26 cellular contexts compared by ENCODE assay signal in the genomic region with DNA sequence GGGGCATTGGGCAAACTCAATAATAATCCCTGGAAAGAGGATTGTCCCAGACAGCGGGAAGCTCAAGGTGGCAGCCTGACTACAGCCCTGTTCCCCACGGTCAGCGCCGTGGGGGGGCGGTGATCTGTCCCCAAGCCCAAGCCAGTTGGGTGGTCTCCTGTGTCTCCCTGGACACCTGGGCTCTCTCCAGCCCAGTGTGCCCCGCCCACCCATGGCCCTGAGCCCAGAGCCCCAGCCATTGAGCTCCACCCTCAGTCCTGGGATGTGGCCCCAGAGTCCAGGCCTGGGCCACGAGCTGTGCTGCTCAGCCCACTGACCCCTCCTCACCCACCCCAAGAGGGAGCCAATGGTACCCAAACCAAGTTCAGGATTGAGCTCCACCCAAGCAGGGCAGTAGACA. TPM values are rescaled to one million over a fixed set of nuclear protein-coding genes. Genes with fewer than 3 reads are reported as not detected.
DNase-seq lines count a peak whose midpoint lies in the region; ATAC-seq, FAIRE-seq and TF ChIP-seq lines count a peak whose summit lies in the region.
"Had no signal": no experiment of that assay in that cellular context is flagged by ENCODE, and none has a peak within 500 bp of the region (broad histone marks: within the 10 kb centered on the region; RNA-seq: fewer than 3 reads in every experiment).

No MANE protein-coding gene starts in this region.

- no peaks in the 10 kb centered on the region for H3K27me3 Mint-ChIP-seq in mesothelial cell of epicardium (ENCODE audit: low read depth)
- no peaks in the 10 kb centered on the region for H3K27me3 Mint-ChIP-seq in stimulated activated naive B cell treated with anti-CD40 and anti-IgM and Interleukin-4, amounts not matched to agents 10 μg/mL and 1 μg/mL and 100 μg/mL, for 72 hours
- H3K27me3 Mint-ChIP-seq: CD4-positive, CD25-positive, alpha-beta regulatory T cell; IgD-negative memory B cell; naive thymus-derived CD8-positive, alpha-beta T cell had no signal

- CTCF ChIA-PET in K562 (lab: Yijun Ruan, JAX; ENCODE audit: low intra/inter-chr PET ratio), result no interaction called here

- TF ChIP-seq CTCF in K562 (IDR thresholded peaks at IDR 0.05 in 2 of 3, conservative IDR thresholded peaks at IDR 0.05 in 1 of 3; ENCODE audit: insufficient read depth in 2 of 3, low read depth in 1 of 3, low read length in 3 of 3) (no peak), foreskin fibroblast (IDR thresholded peaks at IDR 0.05; ENCODE audit: low read depth, low read length) (no peak), mesothelial cell of epicardium (IDR thresholded peaks at IDR 0.05; ENCODE audit: unreplicated experiment) (no peak)

- no peak for DNase-seq in K562 (ENCODE audit: extremely low read depth in 1 of 4, low spot score in 3 of 4)
- no peak for DNase-seq in foreskin fibroblast
- no peak for DNase-seq in mesothelial cell of epicardium (ENCODE audit: low spot score in 2 of 2, unreplicated experiment in 2 of 2)
- no peak for DNase-seq in stimulated activated naive B cell treated with anti-CD40 and anti-IgM and Interleukin-4, amounts not matched to agents 10 μg/mL and 1 μg/mL and 100 μg/mL, for 72 hours
- no peak for DNase-seq in DMS153 treated with DMSO at 0.1 percent for 48 hours (lab: John Stamatoyannopoulos, UW; ENCODE audit: unreplicated experiment)
- DNase-seq in CD1c-positive myeloid dendritic cell (ENCODE audit: extremely low spot score), result no peak
- no peak for DNase-seq in HuH-7.5 (ENCODE audit: low spot score)
- no peak for DNase-seq in NCI-H2227 treated with DMSO at 0.1 percent for 48 hours (lab: John Stamatoyannopoulos, UW)
- DNase-seq: activated CD4-positive, alpha-beta T cell treated with anti-CD3 and anti-CD28 coated beads, Interleukin-2, amount 50 U/mL, for 48 hours; activated naive CD4-positive, alpha-beta T cell treated with anti-CD3 and anti-CD28 coated beads for 36 hours; CD4-positive, CD25-positive, alpha-beta regulatory T cell; effector CD8-positive, alpha-beta T cell; H7; left colon; naive thymus-derived CD8-positive, alpha-beta T cell; NCI-H1092 treated with DMSO at 0.1 percent for 48 hours; NCI-H1930; NCI-H748 treated with DMSO at 0.1 percent for 48 hours had no signal

- H3K27me3 ChIP-seq in K562 (ENCODE audit: control insufficient read depth in 2 of 2, insufficient read depth in 2 of 2, low read length in 2 of 2), result no peaks in the 10 kb centered on the region

- H3K79me2 ChIP-seq in K562 (ENCODE audit: control insufficient read depth, insufficient read depth, low read length), result no peaks in the 10 kb centered on the region

- no peak overlapping the region for H2AFZ ChIP-seq in K562 (ENCODE audit: low read depth, low read length)

- in situ Hi-C loops in K562 (cut with MboI), result no loop called here

- H3K4me2 ChIP-seq in K562 (ENCODE audit: insufficient read depth, low read length), result no peak overlapping the region

- H3K27ac ChIP-seq in K562 (ENCODE audit: extremely low read depth, low read depth, low read length), result no peak overlapping the region
- H3K27ac ChIP-seq: epithelial cell of prostate, SK-N-MC had no signal

- H3K4me3 ChIP-seq in K562 (no peak overlapping the region), foreskin fibroblast (ENCODE audit: low read depth in 1 of 2, low read length in 2 of 2) (peak overlapping the region; percentile 30 to 57)
- H3K4me3 ChIP-seq: SK-N-MC had no signal

- peak overlapping the region; percentile 65 for H3K4me3 Mint-ChIP-seq in mesothelial cell of epicardium
- no peak overlapping the region for H3K4me3 Mint-ChIP-seq in stimulated activated naive B cell treated with anti-CD40 and anti-IgM and Interleukin-4, amounts not matched to agents 10 μg/mL and 1 μg/mL and 100 μg/mL, for 72 hours
- H3K4me3 Mint-ChIP-seq: activated naive CD4-positive, alpha-beta T cell treated with anti-CD3 and anti-CD28 coated beads for 36 hours; activated T-helper 1 cell treated with anti-CD3 and anti-CD28 coated beads, Interleukin-12 subunit alpha, Interleukin-12 subunit beta, Interleukin-2, Interleukin-4 antibody, amounts not matched to agents 30 ng/mL and 10 ng/mL and 1 ng/mL, durations not matched to agents 14 hours and 24 hours and 36 hours; CD4-positive, CD25-positive, alpha-beta regulatory T cell; IgD-negative memory B cell; naive thymus-derived CD8-positive, alpha-beta T cell had no signal

- no peaks in the 10 kb centered on the region for H3K9me3 ChIP-seq in K562 (replicated peaks; ENCODE audit: control insufficient read depth, insufficient read depth, low read depth, low read length)

- peaks cover 86% of the 10 kb centered on the region; the same call in 2 of the 3 replicates for H3K36me3 ChIP-seq in K562 (ENCODE audit: control insufficient read depth, insufficient read depth, low read length)

- TF ChIP-seq RAD21 in K562 (CRISPR knock-in tag; conservative IDR thresholded peaks at IDR 0.05 in 1 of 2, IDR thresholded peaks at IDR 0.05 in 1 of 2), result no peak

- no peak for TF ChIP-seq EP300 in K562 (IDR thresholded peaks at IDR 0.05; ENCODE audit: low read length)

- H3K9ac ChIP-seq in K562 (ENCODE audit: insufficient read depth in 1 of 2, low read depth in 2 of 2, low read length in 2 of 2), result no peak overlapping the region

- ATAC-seq in K562, result no peak
- no peak for ATAC-seq in stimulated activated naive B cell treated with anti-CD40 and anti-IgM and Interleukin-4, amounts not matched to agents 10 μg/mL and 1 μg/mL and 100 μg/mL, for 72 hours (replicated peaks)
- ATAC-seq: left colon; naive thymus-derived CD8-positive, alpha-beta T cell had no signal

- no peaks in the 10 kb centered on the region; the same call in 1 of the 2 replicates for H4K20me1 ChIP-seq in K562 (replicated peaks; ENCODE audit: control insufficient read depth, insufficient read depth, low read length)

- intact Hi-C loops in K562 (cut with micrococcal nuclease), result no loop called here

- TF ChIP-seq POLR2A in K562 (conservative IDR thresholded peaks at IDR 0.05), result no peak

- no peak for FAIRE-seq in K562 (lab: Jason Lieb, UNC)
- FAIRE-seq: colon, D721Med, urothelium cell line had no signal

- H3K27ac Mint-ChIP-seq in mesothelial cell of epicardium, result peak overlapping the region; percentile 91
- peak overlapping the region; percentile 57 for H3K27ac Mint-ChIP-seq in stimulated activated naive B cell treated with anti-CD40 and anti-IgM and Interleukin-4, amounts not matched to agents 10 μg/mL and 1 μg/mL and 100 μg/mL, for 72 hours
- H3K27ac Mint-ChIP-seq: activated naive CD4-positive, alpha-beta T cell treated with anti-CD3 and anti-CD28 coated beads for 36 hours; activated T-helper 1 cell treated with anti-CD3 and anti-CD28 coated beads, Interleukin-12 subunit alpha, Interleukin-12 subunit beta, Interleukin-2, Interleukin-4 antibody, amounts not matched to agents 30 ng/mL and 10 ng/mL and 1 ng/mL, durations not matched to agents 14 hours and 24 hours and 36 hours had no signal

- BruUV-seq in K562 (replicated peaks; lab: Mats Ljungman, UMichigan), result no TSS peak

- no peaks in the 10 kb centered on the region for H3K9me3 Mint-ChIP-seq in mesothelial cell of epicardium
- H3K9me3 Mint-ChIP-seq in stimulated activated naive B cell treated with anti-CD40 and anti-IgM and Interleukin-4, amounts not matched to agents 10 μg/mL and 1 μg/mL and 100 μg/mL, for 72 hours, result no peaks in the 10 kb centered on the region
- H3K9me3 Mint-ChIP-seq: activated naive CD4-positive, alpha-beta T cell treated with anti-CD3 and anti-CD28 coated beads for 36 hours; activated T-helper 1 cell treated with anti-CD3 and anti-CD28 coated beads, Interleukin-12 subunit alpha, Interleukin-12 subunit beta, Interleukin-2, Interleukin-4 antibody, amounts not matched to agents 30 ng/mL and 10 ng/mL and 1 ng/mL, durations not matched to agents 14 hours and 24 hours and 36 hours; CD4-positive, CD25-positive, alpha-beta regulatory T cell; IgD-negative memory B cell; naive thymus-derived CD8-positive, alpha-beta T cell had no signal

- peaks cover 33% of the 10 kb centered on the region for H3K4me1 Mint-ChIP-seq in mesothelial cell of epicardium
- H3K4me1 Mint-ChIP-seq in stimulated activated naive B cell treated with anti-CD40 and anti-IgM and Interleukin-4, amounts not matched to agents 10 μg/mL and 1 μg/mL and 100 μg/mL, for 72 hours, result peaks cover 6 to 10% of the 10 kb centered on the region in 2 donors

- peaks cover 36% of the 10 kb centered on the region for H3K36me3 Mint-ChIP-seq in mesothelial cell of epicardium
- H3K36me3 Mint-ChIP-seq in stimulated activated naive B cell treated with anti-CD40 and anti-IgM and Interleukin-4, amounts not matched to agents 10 μg/mL and 1 μg/mL and 100 μg/mL, for 72 hours, result peaks cover 56 to 75% of the 10 kb centered on the region in 2 donors

- H3K9me1 ChIP-seq in K562 (ENCODE audit: control insufficient read depth, insufficient read depth, low read length), result peaks cover 8% of the 10 kb centered on the region

- H3K4me1 ChIP-seq in K562 (replicated peaks in 1 of 2; ENCODE audit: control insufficient read depth in 2 of 2, insufficient read depth in 2 of 2, low read length in 2 of 2), result peaks cover 5 to 44% of the 10 kb centered on the region in 2 experiments; a peak in 4 of 5 replicates

- POLR2A ChIA-PET in K562 (lab: Yijun Ruan, JAX), result interaction anchor here (0.6 kb wide), 1 partner anchor 580 kb away, joined by 3 read pairs; no protein-coding TSS in a partner anchor

- 88% methylated on average over 6 of the region's 7 CpGs for WGBS in K562 (ENCODE audit: insufficient coverage, low coverage, missing lambda C conversion rate)

RNA-seq across cellular contexts. Expression of a gene that starts 27.9 kb away (rescaled TPM):
- 33.8 and 109 TPM in 2 replicates for total RNA-seq in K562 (2011; cell fraction: chromatin; rRNA removed; ENCODE audit: low replicate concordance)
- total RNA-seq in K562 (2011; cell fraction: nucleolus; rRNA removed), result 31.6 and 45.0 TPM in 2 replicates
- total RNA-seq in K562 (2011; cell fraction: nucleoplasm; rRNA removed), result 31.0 and 37.9 TPM in 2 replicates
- total RNA-seq in K562 (2014; rRNA removed) (0.45 and 1.6 TPM in 2 replicates), K562 (2014; rRNA removed; fragmentation: Illumina TruSeq; extraction: Trizol) (0.47 and 1.4 TPM in 2 replicates), K562 (2015; rRNA removed; fragmentation: Illumina TruSeq; extraction: Trizol) (0.07 and 0.11 TPM in 2 replicates), K562 (2021) (1.1 and 3.4 TPM in 2 replicates), mesothelial cell of epicardium (0.63 to 1.4 TPM (median 1.1 TPM) in 3 replicates)
- polyA plus RNA-seq in K562 (2011; rRNA removed) (4.3 and 15.2 TPM in 2 replicates), K562 (2014; fragmentation: Illumina TruSeq; extraction: Trizol) (1.3 and 2.2 TPM in 2 replicates), K562 (2014; fragmentation: Nextera tagmentation; extraction: Ambion mirVana) (under 1 TPM in 1 of 2 experiments, not detected in 1; 0.21 TPM), K562 (2014; rRNA removed) (1.0 and 1.6 TPM in 2 replicates)
- polyA plus RNA-seq in K562 (2011; cell fraction: cytosol; rRNA removed), result 3.3 and 12.5 TPM in 2 replicates
- polyA plus RNA-seq in K562 (2011; cell fraction: nucleus; rRNA removed), result 25.6 and 137 TPM in 2 replicates
- polyA plus RNA-seq in K562 (2012), result 1.4 and 2.1 TPM in 2 replicates
- 3.2 and 18.9 TPM in 2 replicates for polyA minus RNA-seq in K562 (2011; rRNA and poly(A)+ RNA removed)
- 1.7 and 6.5 TPM in 2 replicates for polyA minus RNA-seq in K562 (2011; cell fraction: cytosol; rRNA and poly(A)+ RNA removed)
- 15.6 and 36.5 TPM in 2 replicates for polyA minus RNA-seq in K562 (2011; cell fraction: nucleus; rRNA and poly(A)+ RNA removed)
- total RNA-seq: osteocyte had no signal
- polyA plus RNA-seq: CD4-positive, CD25-positive, alpha-beta regulatory T cell; IgD-negative memory B cell had no signal

RNA-seq across cellular contexts. Expression of a gene that starts 50.1 kb away (rescaled TPM):
- 154 and 336 TPM in 2 replicates for total RNA-seq in K562 (2011; cell fraction: chromatin; rRNA removed; ENCODE audit: low replicate concordance)
- 191 and 196 TPM in 2 replicates for total RNA-seq in K562 (2011; cell fraction: nucleolus; rRNA removed)
- total RNA-seq in K562 (2011; cell fraction: nucleoplasm; rRNA removed), result 146 and 161 TPM in 2 replicates
- 42.0 and 46.1 TPM in 2 replicates for total RNA-seq in K562 (2014; rRNA removed)
- 7.4 and 10.6 TPM in 2 replicates for total RNA-seq in K562 (2014; rRNA removed; fragmentation: Illumina TruSeq; extraction: Trizol)
- total RNA-seq in K562 (2015; rRNA removed; fragmentation: Illumina TruSeq; extraction: Trizol), result 24.6 and 26.1 TPM in 2 replicates
- total RNA-seq in K562 (2021), result 60.7 and 67.0 TPM in 2 replicates
- 22.1 and 37.3 TPM in 2 replicates for polyA plus RNA-seq in K562 (2011; rRNA removed)
- polyA plus RNA-seq in K562 (2011; cell fraction: cytosol; rRNA removed), result 24.6 and 28.2 TPM in 2 replicates
- 196 and 222 TPM in 2 replicates for polyA plus RNA-seq in K562 (2011; cell fraction: nucleus; rRNA removed)
- polyA plus RNA-seq in K562 (2012), result 43.7 and 72.2 TPM in 2 replicates
- polyA plus RNA-seq in K562 (2014; fragmentation: Illumina TruSeq; extraction: Trizol), result 24.6 and 31.8 TPM in 2 replicates
- under 1 TPM; 0.23 to 0.38 TPM for polyA plus RNA-seq in K562 (2014; fragmentation: Nextera tagmentation; extraction: Ambion mirVana)
- 34.1 and 38.4 TPM in 2 replicates for polyA plus RNA-seq in K562 (2014; rRNA removed)
- 21.7 and 23.5 TPM in 2 replicates for polyA minus RNA-seq in K562 (2011; rRNA and poly(A)+ RNA removed)
- 35.0 and 48.2 TPM in 2 replicates for polyA minus RNA-seq in K562 (2011; cell fraction: cytosol; rRNA and poly(A)+ RNA removed)
- polyA minus RNA-seq in K562 (2011; cell fraction: nucleus; rRNA and poly(A)+ RNA removed), result 50.9 and 51.5 TPM in 2 replicates
- 154 to 163 TPM (median 155 TPM) in 3 replicates for total RNA-seq in mesothelial cell of epicardium
